ENCODE assay signal across 8 cellular contexts in genomic region chr7:877312-878232, GRCh38. TPM values are rescaled to one million over a fixed set of nuclear protein-coding genes. Genes with fewer than 3 reads are reported as not detected.
A peak's percentile ranks its signal among the peaks of the same experiment; 100 is the strongest.
DNase-seq lines count a peak whose midpoint lies in the region; ATAC-seq and TF ChIP-seq lines count a peak whose summit lies in the region.

No MANE protein-coding gene starts in this region.

- H3K4me2 ChIP-seq in DND-41 (ENCODE audit: insufficient read depth, low read length): peak overlapping the region; percentile 94

- DNase-seq in DND-41 (peak; percentile 43), NB4 (ENCODE audit: low read depth) (peak; percentile 45), chondrocyte (ENCODE audit: low spot score) (peak; percentile 89), NCI-H524 treated with DMSO at 0.1 percent for 48 hours (lab: John Stamatoyannopoulos, UW) (no peak), DMS114 treated with DMSO at 0.1 percent for 48 hours (lab: John Stamatoyannopoulos, UW; ENCODE audit: unreplicated experiment) (no peak), iPS-NIHi7 (ENCODE audit: extremely low spot score) (no peak)

- H3K27me3 Mint-ChIP-seq in chondrocyte (ENCODE audit: low read depth): no peaks in the 10 kb centered on the region

- TF ChIP-seq POLR2A in NB4 (IDR thresholded peaks at IDR 0.05; ENCODE audit: extremely low read depth, insufficient read length): no peak

- H3K27me3 ChIP-seq in DND-41 (ENCODE audit: insufficient read depth, low read length, poor library complexity): no peaks in the 10 kb centered on the region
- no peaks in the 10 kb centered on the region for H3K27me3 ChIP-seq in mucosa of stomach (ENCODE audit: control insufficient read depth, insufficient read depth, low read length)

- H3K9me3 Mint-ChIP-seq in chondrocyte (ENCODE audit: low read depth): no peaks in the 10 kb centered on the region

- TF ChIP-seq CTCF in DND-41 (IDR thresholded peaks at IDR 0.05; ENCODE audit: borderline replicate concordance, extremely low read depth, low read length, poor library complexity, severe bottlenecking) (no peak), NB4 (IDR thresholded peaks at IDR 0.05; ENCODE audit: low read depth, low read length) (no peak), chondrocyte (IDR thresholded peaks at IDR 0.05) (no peak)

- H3K4me1 ChIP-seq in DND-41 (ENCODE audit: insufficient read depth, low read length) (peaks cover 44% of the 10 kb centered on the region), mucosa of stomach (ENCODE audit: control insufficient read depth, insufficient read depth, low read length) (peaks cover 35% of the 10 kb centered on the region)

- peaks cover 61% of the 10 kb centered on the region for H3K79me2 ChIP-seq in DND-41 (ENCODE audit: insufficient read depth, low read length)

- ATAC-seq in DND-41 (ENCODE audit: insufficient read depth, low read depth): 0 out of 3 replicates have a peak, but pooled peaks have one; percentile 2
- ATAC-seq in HG03469 (IDR thresholded peaks at IDR 0.05; ENCODE audit: unreplicated experiment): no peak

- peak overlapping the region; percentile 80; the same call in 1 of the 2 replicates for H2AFZ ChIP-seq in DND-41 (ENCODE audit: low read depth, low read length)

- peak overlapping the region; percentile 81 for H3K27ac ChIP-seq in DND-41 (ENCODE audit: low read length)

- H3K4me1 Mint-ChIP-seq in chondrocyte (ENCODE audit: low read depth): peaks cover 20% of the 10 kb centered on the region

- H3K9me3 ChIP-seq in DND-41 (ENCODE audit: insufficient read depth, low read length, severe bottlenecking) (no peaks in the 10 kb centered on the region), mucosa of stomach (ENCODE audit: control insufficient read depth, low read length) (no peaks in the 10 kb centered on the region)

- peak overlapping the region; percentile 88 for H3K27ac Mint-ChIP-seq in chondrocyte (ENCODE audit: unreplicated experiment)

- H4K20me1 ChIP-seq in DND-41 (ENCODE audit: insufficient read depth, low read length): peaks cover 45% of the 10 kb centered on the region

- H3K36me3 ChIP-seq in DND-41 (ENCODE audit: insufficient read depth, low read length) (peaks cover 36% of the 10 kb centered on the region), mucosa of stomach (ENCODE audit: control insufficient read depth, insufficient read depth, low read length) (peaks cover 5% of the 10 kb centered on the region)

- H3K9ac ChIP-seq in DND-41 (ENCODE audit: low read depth, low read length) (peak overlapping the region; percentile 77), mucosa of stomach (ENCODE audit: low read length) (peak overlapping the region; percentile 92)

- H3K4me3 ChIP-seq in DND-41 (ENCODE audit: low read depth in 1 of 2, low read length in 2 of 2) (peak overlapping the region; percentile 72 to 98; a peak in 3 of 4 replicates), NB4 (ENCODE audit: low read depth, low read length) (peak overlapping the region; percentile 67), mucosa of stomach (ENCODE audit: low read length) (peak overlapping the region; percentile 71)

- peaks cover 6% of the 10 kb centered on the region for H3K36me3 Mint-ChIP-seq in chondrocyte (ENCODE audit: low read depth)

- H3K4me3 Mint-ChIP-seq in chondrocyte (ENCODE audit: unreplicated experiment): peak overlapping the region; percentile 91

RNA-seq across cellular contexts. Expression of gene GET4, which starts 1.2 kb away (rescaled TPM):
- 26.8 to 34.7 TPM (median 28.0 TPM) in 3 replicates for total RNA-seq in chondrocyte

RNA-seq across cellular contexts. Expression of gene SUN1, which starts 45.3 kb away (rescaled TPM):
- total RNA-seq in chondrocyte: 125 to 139 TPM (median 134 TPM) in 3 replicates

Comparison
In these comparisons a context has a peak if more than half of its experiments do, and no peak if none do; other contexts are left out.
1. DNase-seq: peak in DND-41 (single experiment), NB4 (single experiment) and chondrocyte (single experiment); none in NCI-H524 treated with DMSO at 0.1 percent for 48 hours (single experiment), DMS114 treated with DMSO at 0.1 percent for 48 hours (single experiment) and iPS-NIHi7 (single experiment).
2. Peak in every context shown above with its lines, with median percentiles within 50 percentile points of each other: H3K4me3 ChIP-seq.